In genomic region chr2:42999856-43000241, GRCh38 we compare ENCODE assay signal across 22 cellular contexts.
A peak's percentile ranks its signal among the peaks of the same experiment; 100 is the strongest.
DNase-seq lines count a peak whose midpoint lies in the region; ATAC-seq, FAIRE-seq and TF ChIP-seq lines count a peak whose summit lies in the region.
"Had no signal": no experiment of that assay in that cellular context is flagged by ENCODE, and none has a peak within 500 bp of the region (broad histone marks: within the 10 kb centered on the region; RNA-seq: fewer than 3 reads in every experiment).

No MANE protein-coding gene starts in this region.

- ATAC-seq in GM12878 (peak; percentile 13; the same call in 1 of the 3 replicates), foreskin keratinocyte (no peak), sciatic nerve (peak; percentile 46), HG02885 (IDR thresholded peaks at IDR 0.05; ENCODE audit: poor library complexity, unreplicated experiment) (no peak), GM19035 (IDR thresholded peaks at IDR 0.05; ENCODE audit: unreplicated experiment) (no peak), GM18907 (IDR thresholded peaks at IDR 0.05; ENCODE audit: unreplicated experiment) (no peak)

- intact Hi-C loops in GM12878 (cut with micrococcal nuclease; ENCODE audit: unreplicated experiment) (no loop called here), sciatic nerve (cut with DNase I) (no loop called here)

- SMC1A ChIA-PET in GM12878 (lab: Charles Lee; ENCODE audit: uncharacterized antibody, unreplicated experiment): interaction anchor here (1.0 to 1.1 kb wide), 2 partner anchors 13 to 229 kb away, joined by 3 to 6 read pairs; no protein-coding TSS in a partner anchor

- H3K27me3 ChIP-seq in GM12878 (replicated peaks in 1 of 2; ENCODE audit: control insufficient read depth in 2 of 2, insufficient read depth in 2 of 2, low read length in 1 of 2) (no peaks in the 10 kb centered on the region), foreskin keratinocyte (no peaks in the 10 kb centered on the region)
- H3K27me3 ChIP-seq: thyroid gland had no signal

- no peaks in the 10 kb centered on the region for H3K9me3 ChIP-seq in GM12878 (replicated peaks; ENCODE audit: control insufficient read depth, insufficient read depth, low read length)
- H3K9me3 ChIP-seq: thyroid gland had no signal

- no peaks in the 10 kb centered on the region for H4K20me1 ChIP-seq in GM12878 (ENCODE audit: control insufficient read depth, insufficient read depth)

- in situ Hi-C loops in GM12878 (cut with MboI): no loop called here

- H3K4me1 ChIP-seq in GM12878 (ENCODE audit: control insufficient read depth, insufficient read depth, low read length): peaks cover 10% of the 10 kb centered on the region
- peaks cover 3% of the 10 kb centered on the region for H3K4me1 ChIP-seq in foreskin keratinocyte
- H3K4me1 ChIP-seq: thyroid gland had no signal

- no peak overlapping the region for H3K4me2 ChIP-seq in GM12878 (ENCODE audit: control insufficient read depth, insufficient read depth)

- TF ChIP-seq RAD21 in GM12878 (IDR thresholded peaks at IDR 0.05; ENCODE audit: insufficient read depth, low read depth, low read length): no peak

- H3K27ac ChIP-seq in GM12878 (ENCODE audit: control insufficient read depth, insufficient read depth) (no peak overlapping the region), foreskin keratinocyte (peak overlapping the region; percentile 55)
- H3K27ac ChIP-seq: thyroid gland had no signal

- H2AFZ ChIP-seq in GM12878 (ENCODE audit: control insufficient read depth, low read depth, low read length): no peak overlapping the region

- peak; percentile 26 for DNase-seq in HT-29 (ENCODE audit: low spot score)
- DNase-seq in GM12878 (ENCODE audit: low read depth, low spot score): no peak
- DNase-seq in foreskin keratinocyte: no peak
- no peak for DNase-seq in sciatic nerve (ENCODE audit: low spot score)
- no peak for DNase-seq in SW 1271 (lab: John Stamatoyannopoulos, UW)
- DNase-seq: activated CD4-positive, alpha-beta T cell treated with anti-CD3 and anti-CD28 coated beads, Interleukin-2, amount 50 U/mL, for 1 hour; activated CD8-positive, alpha-beta memory T cell treated with anti-CD3 and anti-CD28 coated beads, Interleukin-2, amount 50 U/mL, for 4 hours; CD4-positive, alpha-beta memory T cell; DMS153; immature natural killer cell; NCI-H1092 treated with DMSO at 0.1 percent for 48 hours; NCI-H2081 treated with DMSO at 0.1 percent for 48 hours; NCI-H446; nephron progenitor cell; OCI-M1; SHP77; stimulated activated CD4-positive, alpha-beta T cell treated with anti-CD3 and anti-CD28 coated beads, Interleukin-1b, Interleukin-23, amount 100 ng/mL, for 48 hours; T-helper 1 cell; thyroid gland had no signal

- H3K4me3 ChIP-seq in GM12878: no peak overlapping the region
- H3K4me3 ChIP-seq: thyroid gland had no signal

- TF ChIP-seq CTCF in GM12878 (IDR thresholded peaks at IDR 0.05 in 2 of 3, conservative IDR thresholded peaks at IDR 0.05 in 1 of 3; ENCODE audit: control insufficient read depth in 2 of 3, extremely low read depth in 1 of 3, insufficient read depth in 1 of 3, low read depth in 3 of 3, low read length in 3 of 3) (no peak), foreskin keratinocyte (conservative IDR thresholded peaks at IDR 0.05) (no peak)

- CTCF ChIA-PET in GM12878 (lab: Yijun Ruan, JAX): no interaction called here

- FAIRE-seq in GM12878 (lab: Jason Lieb, UNC): no peak

- H3K9ac ChIP-seq in GM12878 (ENCODE audit: control insufficient read depth, insufficient read depth, low read length): no peak overlapping the region

- TF ChIP-seq POLR2A in GM12878 (IDR thresholded peaks at IDR 0.05; ENCODE audit: low read depth, low read length): no peak

- no peaks in the 10 kb centered on the region for H3K36me3 ChIP-seq in GM12878 (ENCODE audit: control insufficient read depth in 2 of 2, insufficient read depth in 2 of 2, low read length in 1 of 2)
- H3K36me3 ChIP-seq: thyroid gland had no signal

- H3K79me2 ChIP-seq in GM12878 (ENCODE audit: control insufficient read depth, insufficient read depth, low read length): no peaks in the 10 kb centered on the region

- RAD21 ChIA-PET in GM12878 (lab: Charles Lee; ENCODE audit: unreplicated experiment): interaction anchor here (0.6 to 1.1 kb wide), 2 partner anchors 22 to 23 kb away, joined by 3 read pairs; no protein-coding TSS in a partner anchor

- POLR2A ChIA-PET in GM12878 (lab: Charles Lee): interaction anchor here (1.0 to 1.1 kb wide), 2 partner anchors 13 to 25 kb away, joined by 3 to 5 read pairs; no protein-coding TSS in a partner anchor

- no peak for TF ChIP-seq EP300 in GM12878 (IDR thresholded peaks at IDR 0.05; ENCODE audit: borderline replicate concordance in 1 of 2, control insufficient read depth in 1 of 2, low read depth in 2 of 2, low read length in 2 of 2)

- BruUV-seq in GM12878 (replicated peaks; lab: Mats Ljungman, UMichigan): no TSS peak

- 78% methylated on average over 7 of the region's 7 CpGs for WGBS in GM12878 (ENCODE audit: insufficient coverage, insufficient replicate concordance, low lambda C conversion rate, missing lambda C conversion rate)

TF ChIP-seq in GM12878, 131 proteins besides CTCF, POLR2A, EP300 and RAD21:
- TF ChIP-seq PAX8 (IDR thresholded peaks at IDR 0.05) (no peak), BCL11A (IDR thresholded peaks at IDR 0.05; ENCODE audit: low read depth, low read length) (no peak), MTA3 (IDR thresholded peaks at IDR 0.05; ENCODE audit: borderline replicate concordance, low read length) (no peak), SUZ12 (IDR thresholded peaks at IDR 0.05; ENCODE audit: unreplicated experiment) (no peak), ZNF622 (IDR thresholded peaks at IDR 0.05) (no peak), TARDBP (IDR thresholded peaks at IDR 0.05; ENCODE audit: borderline replicate concordance) (no peak), FOXK2 (IDR thresholded peaks at IDR 0.05) (no peak)
TF ChIP-seq in GM12878: peak in this region for 0.

Comparison
In these comparisons a context has a peak if more than half of its experiments do, and no peak if none do; other contexts are left out.
1. ATAC-seq: peak in GM12878 (single experiment) and sciatic nerve (single experiment); none in foreskin keratinocyte (single experiment), HG02885 (single experiment), GM19035 (single experiment) and GM18907 (single experiment).